ENCODE assay signal across 1 cellular context in genomic region chr1:156571959-156572662, GRCh38.
A peak's percentile ranks its signal among the peaks of the same experiment; 100 is the strongest.
TF ChIP-seq lines count a peak whose summit lies in the region.

TSS of gene IQGAP3 (minus strand) at chr1:156572565. CDS start at chr1:156572529, 36 bp downstream.

TF ChIP-seq in HepG2, 621 proteins besides CTCF, POLR2A, EP300 and RAD21 (continued from another document and continues in another):
- 0 out of 2 replicates have a peak, but pooled peaks have one; percentile 25 for TF ChIP-seq ZBTB4 (CRISPR knock-in tag; IDR thresholded peaks at IDR 0.05; ENCODE audit: borderline replicate concordance)
- TF ChIP-seq ZNF773 (CRISPR knock-in tag; IDR thresholded peaks at IDR 0.05; ENCODE audit: borderline replicate concordance) = no peak
- no peak for TF ChIP-seq SYNCRIP (IDR thresholded peaks at IDR 0.05; ENCODE audit: insufficient read depth, low read depth, low read length)
- TF ChIP-seq SOX6 (IDR thresholded peaks at IDR 0.05) = no peak
- no peak for TF ChIP-seq SOX6 (CRISPR knock-in tag; IDR thresholded peaks at IDR 0.05)
- TF ChIP-seq ZNF747 (CRISPR knock-in tag; IDR thresholded peaks at IDR 0.05; ENCODE audit: borderline replicate concordance) = peak; percentile 18; the same call in 1 of the 2 replicates
- peak; percentile 56; the same call in 1 of the 2 replicates for TF ChIP-seq TARDBP (CRISPR knock-in tag; IDR thresholded peaks at IDR 0.05)
- TF ChIP-seq, protein P1, sequence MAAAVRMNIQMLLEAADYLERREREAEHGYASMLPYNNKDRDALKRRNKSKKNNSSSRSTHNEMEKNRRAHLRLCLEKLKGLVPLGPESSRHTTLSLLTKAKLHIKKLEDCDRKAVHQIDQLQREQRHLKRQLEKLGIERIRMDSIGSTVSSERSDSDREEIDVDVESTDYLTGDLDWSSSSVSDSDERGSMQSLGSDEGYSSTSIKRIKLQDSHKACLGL (CRISPR knock-in tag; IDR thresholded peaks at IDR 0.05) = peak; percentile 83; the same call in 1 of the 2 replicates
- TF ChIP-seq SOX13 (IDR thresholded peaks at IDR 0.05) = no peak
- no peak; a peak in 1 of 4 replicates for TF ChIP-seq SOX13 (CRISPR knock-in tag; conservative IDR thresholded peaks at IDR 0.05 in 1 of 2, IDR thresholded peaks at IDR 0.05 in 1 of 2)
- TF ChIP-seq, protein P2, sequence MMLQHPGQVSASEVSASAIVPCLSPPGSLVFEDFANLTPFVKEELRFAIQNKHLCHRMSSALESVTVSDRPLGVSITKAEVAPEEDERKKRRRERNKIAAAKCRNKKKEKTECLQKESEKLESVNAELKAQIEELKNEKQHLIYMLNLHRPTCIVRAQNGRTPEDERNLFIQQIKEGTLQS (CRISPR knock-in tag; IDR thresholded peaks at IDR 0.05) = peak; percentile 9; the same call in 1 of the 2 replicates
- no peak for TF ChIP-seq CHD4 (IDR thresholded peaks at IDR 0.05; ENCODE audit: borderline replicate concordance, low read length)
- TF ChIP-seq POLR2G (IDR thresholded peaks at IDR 0.05; ENCODE audit: low read depth, low read length) = no peak
- 0 out of 2 replicates have a peak, but pooled peaks have one; percentile 62 for TF ChIP-seq SNAPC5 (CRISPR knock-in tag; IDR thresholded peaks at IDR 0.05; ENCODE audit: borderline replicate concordance)
- TF ChIP-seq ETV5 (CRISPR knock-in tag; IDR thresholded peaks at IDR 0.05; ENCODE audit: borderline replicate concordance) = peak; percentile 13; the same call in 1 of the 2 replicates
- TF ChIP-seq, protein P3, sequence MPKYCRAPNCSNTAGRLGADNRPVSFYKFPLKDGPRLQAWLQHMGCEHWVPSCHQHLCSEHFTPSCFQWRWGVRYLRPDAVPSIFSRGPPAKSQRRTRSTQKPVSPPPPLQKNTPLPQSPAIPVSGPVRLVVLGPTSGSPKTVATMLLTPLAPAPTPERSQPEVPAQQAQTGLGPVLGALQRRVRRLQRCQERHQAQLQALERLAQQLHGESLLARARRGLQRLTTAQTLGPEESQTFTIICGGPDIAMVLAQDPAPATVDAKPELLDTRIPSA (CRISPR knock-in tag; IDR thresholded peaks at IDR 0.05; ENCODE audit: borderline replicate concordance) = 0 out of 2 replicates have a peak, but pooled peaks have one; percentile 65
- TF ChIP-seq, protein P4, sequence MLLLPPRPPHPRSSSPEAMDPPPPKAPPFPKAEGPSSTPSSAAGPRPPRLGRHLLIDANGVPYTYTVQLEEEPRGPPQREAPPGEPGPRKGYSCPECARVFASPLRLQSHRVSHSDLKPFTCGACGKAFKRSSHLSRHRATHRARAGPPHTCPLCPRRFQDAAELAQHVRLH (CRISPR knock-in tag; IDR thresholded peaks at IDR 0.05; ENCODE audit: borderline replicate concordance, low read depth) = peak; percentile 44; the same call in 1 of the 2 replicates
- TF ChIP-seq MXI1 (IDR thresholded peaks at IDR 0.05; ENCODE audit: borderline replicate concordance, low read depth, low read length) = peak; percentile 97
- no peak for TF ChIP-seq ZNF776 (CRISPR knock-in tag; IDR thresholded peaks at IDR 0.05)
- peak; percentile 84 for TF ChIP-seq CREM (IDR thresholded peaks at IDR 0.05)
- TF ChIP-seq CREM (CRISPR knock-in tag; IDR thresholded peaks at IDR 0.05) = no peak
- TF ChIP-seq SP1 (IDR thresholded peaks at IDR 0.05) = no peak
- peak; percentile 24; the same call in 1 of the 2 replicates for TF ChIP-seq SP1 (CRISPR knock-in tag; IDR thresholded peaks at IDR 0.05)
- TF ChIP-seq MYC (CRISPR knock-in tag; IDR thresholded peaks at IDR 0.05; ENCODE audit: borderline replicate concordance) = peak; percentile 45
- peak; percentile 88; the same call in 1 of the 2 replicates for TF ChIP-seq BORCS8-MEF2B (CRISPR knock-in tag; IDR thresholded peaks at IDR 0.05)
- peak; percentile 68 for TF ChIP-seq SP4 (CRISPR knock-in tag; IDR thresholded peaks at IDR 0.05)
- TF ChIP-seq TOPORS (CRISPR knock-in tag; IDR thresholded peaks at IDR 0.05) = peak; percentile 62; the same call in 1 of the 2 replicates
- TF ChIP-seq AKAP8 (CRISPR knock-in tag; IDR thresholded peaks at IDR 0.05) = no peak
- TF ChIP-seq ATF7-NPFF (CRISPR knock-in tag; IDR thresholded peaks at IDR 0.05; ENCODE audit: low read depth) = peak; percentile 79; the same call in 1 of the 2 replicates
- TF ChIP-seq HDAC1 (CRISPR knock-in tag; IDR thresholded peaks at IDR 0.05) = peak; percentile 99
- TF ChIP-seq TEAD3 (CRISPR knock-in tag; optimal IDR thresholded peaks at IDR 0.05; ENCODE audit: borderline replicate concordance) = peak; percentile 21
- TF ChIP-seq, protein P5, sequence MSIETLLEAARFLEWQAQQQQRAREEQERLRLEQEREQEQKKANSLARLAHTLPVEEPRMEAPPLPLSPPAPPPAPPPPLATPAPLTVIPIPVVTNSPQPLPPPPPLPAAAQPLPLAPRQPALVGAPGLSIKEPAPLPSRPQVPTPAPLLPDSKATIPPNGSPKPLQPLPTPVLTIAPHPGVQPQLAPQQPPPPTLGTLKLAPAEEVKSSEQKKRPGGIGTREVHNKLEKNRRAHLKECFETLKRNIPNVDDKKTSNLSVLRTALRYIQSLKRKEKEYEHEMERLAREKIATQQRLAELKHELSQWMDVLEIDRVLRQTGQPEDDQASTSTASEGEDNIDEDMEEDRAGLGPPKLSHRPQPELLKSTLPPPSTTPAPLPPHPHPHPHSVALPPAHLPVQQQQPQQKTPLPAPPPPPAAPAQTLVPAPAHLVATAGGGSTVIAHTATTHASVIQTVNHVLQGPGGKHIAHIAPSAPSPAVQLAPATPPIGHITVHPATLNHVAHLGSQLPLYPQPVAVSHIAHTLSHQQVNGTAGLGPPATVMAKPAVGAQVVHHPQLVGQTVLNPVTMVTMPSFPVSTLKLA (IDR thresholded peaks at IDR 0.05) = peak; percentile 55
- peak; percentile 36; the same call in 1 of the 2 replicates for TF ChIP-seq CCDC6 (CRISPR knock-in tag; IDR thresholded peaks at IDR 0.05)
- peak; percentile 76; the same call in 1 of the 2 replicates for TF ChIP-seq ZSCAN21 (CRISPR knock-in tag; IDR thresholded peaks at IDR 0.05; ENCODE audit: borderline replicate concordance)
- TF ChIP-seq HOXA3 (CRISPR knock-in tag; IDR thresholded peaks at IDR 0.05) = peak; percentile 53
- peak; percentile 99 for TF ChIP-seq SIN3B (IDR thresholded peaks at IDR 0.05; ENCODE audit: low read length)
- TF ChIP-seq FOSL2 (CRISPR knock-in tag; IDR thresholded peaks at IDR 0.05) = 0 out of 2 replicates have a peak, but pooled peaks have one; percentile 35
- TF ChIP-seq ZNF891 (CRISPR knock-in tag; IDR thresholded peaks at IDR 0.05) = peak; percentile 73; the same call in 1 of the 2 replicates
- 0 out of 2 replicates have a peak, but pooled peaks have one; percentile 24 for TF ChIP-seq ZNF335 (CRISPR knock-in tag; IDR thresholded peaks at IDR 0.05)
- TF ChIP-seq ZNF704 (CRISPR knock-in tag; IDR thresholded peaks at IDR 0.05; ENCODE audit: borderline replicate concordance) = peak; percentile 54; the same call in 1 of the 2 replicates
- peak; percentile 86 for TF ChIP-seq KDM5A (IDR thresholded peaks at IDR 0.05; ENCODE audit: borderline replicate concordance, low read length)
- no peak for TF ChIP-seq ZNF510 (CRISPR knock-in tag; IDR thresholded peaks at IDR 0.05; ENCODE audit: low read depth)
- no peak for TF ChIP-seq LCORL (IDR thresholded peaks at IDR 0.05)
- no peak for TF ChIP-seq LCORL (CRISPR knock-in tag; IDR thresholded peaks at IDR 0.05)
- 0 out of 2 replicates have a peak, but pooled peaks have one; percentile 42 for TF ChIP-seq ZFP41 (CRISPR knock-in tag; IDR thresholded peaks at IDR 0.05; ENCODE audit: borderline replicate concordance)
- TF ChIP-seq FOXA3 (CRISPR knock-in tag; IDR thresholded peaks at IDR 0.05) = peak; percentile 32; the same call in 1 of the 2 replicates
- TF ChIP-seq ZNF296 (CRISPR knock-in tag; conservative IDR thresholded peaks at IDR 0.05) = no peak
- peak; percentile 67 for TF ChIP-seq PHF8 (CRISPR knock-in tag; IDR thresholded peaks at IDR 0.05)
- TF ChIP-seq ZNF83 (CRISPR knock-in tag; IDR thresholded peaks at IDR 0.05; ENCODE audit: borderline replicate concordance) = no peak
- TF ChIP-seq ZFY (CRISPR knock-in tag; IDR thresholded peaks at IDR 0.05) = peak; percentile 68
- TF ChIP-seq ZNF3 (CRISPR knock-in tag; IDR thresholded peaks at IDR 0.05) = no peak
- TF ChIP-seq, protein P6, sequence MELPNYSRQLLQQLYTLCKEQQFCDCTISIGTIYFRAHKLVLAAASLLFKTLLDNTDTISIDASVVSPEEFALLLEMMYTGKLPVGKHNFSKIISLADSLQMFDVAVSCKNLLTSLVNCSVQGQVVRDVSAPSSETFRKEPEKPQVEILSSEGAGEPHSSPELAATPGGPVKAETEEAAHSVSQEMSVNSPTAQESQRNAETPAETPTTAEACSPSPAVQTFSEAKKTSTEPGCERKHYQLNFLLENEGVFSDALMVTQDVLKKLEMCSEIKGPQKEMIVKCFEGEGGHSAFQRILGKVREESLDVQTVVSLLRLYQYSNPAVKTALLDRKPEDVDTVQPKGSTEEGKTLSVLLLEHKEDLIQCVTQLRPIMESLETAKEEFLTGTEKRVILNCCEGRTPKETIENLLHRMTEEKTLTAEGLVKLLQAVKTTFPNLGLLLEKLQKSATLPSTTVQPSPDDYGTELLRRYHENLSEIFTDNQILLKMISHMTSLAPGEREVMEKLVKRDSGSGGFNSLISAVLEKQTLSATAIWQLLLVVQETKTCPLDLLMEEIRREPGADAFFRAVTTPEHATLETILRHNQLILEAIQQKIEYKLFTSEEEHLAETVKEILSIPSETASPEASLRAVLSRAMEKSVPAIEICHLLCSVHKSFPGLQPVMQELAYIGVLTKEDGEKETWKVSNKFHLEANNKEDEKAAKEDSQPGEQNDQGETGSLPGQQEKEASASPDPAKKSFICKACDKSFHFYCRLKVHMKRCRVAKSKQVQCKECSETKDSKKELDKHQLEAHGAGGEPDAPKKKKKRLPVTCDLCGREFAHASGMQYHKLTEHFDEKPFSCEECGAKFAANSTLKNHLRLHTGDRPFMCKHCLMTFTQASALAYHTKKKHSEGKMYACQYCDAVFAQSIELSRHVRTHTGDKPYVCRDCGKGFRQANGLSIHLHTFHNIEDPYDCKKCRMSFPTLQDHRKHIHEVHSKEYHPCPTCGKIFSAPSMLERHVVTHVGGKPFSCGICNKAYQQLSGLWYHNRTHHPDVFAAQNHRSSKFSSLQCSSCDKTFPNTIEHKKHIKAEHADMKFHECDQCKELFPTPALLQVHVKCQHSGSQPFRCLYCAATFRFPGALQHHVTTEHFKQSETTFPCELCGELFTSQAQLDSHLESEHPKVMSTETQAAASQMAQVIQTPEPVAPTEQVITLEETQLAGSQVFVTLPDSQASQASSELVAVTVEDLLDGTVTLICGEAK (IDR thresholded peaks at IDR 0.05) = peak; percentile 23; the same call in 1 of the 2 replicates
- TF ChIP-seq, protein P6 (CRISPR knock-in tag; IDR thresholded peaks at IDR 0.05) = peak; percentile 36; the same call in 1 of the 2 replicates
